Comparison of ENCODE assay signal across 8 cellular contexts in genomic region chr9:5832543-5833529, GRCh38. TPM values are rescaled to one million over a fixed set of nuclear protein-coding genes. Genes with fewer than 3 reads are reported as not detected.
DNase-seq lines count a peak whose midpoint lies in the region; ATAC-seq and TF ChIP-seq lines count a peak whose summit lies in the region.

ERMP1 (minus strand) TSS chr9:5833117; CDS start chr9:5833027, 90 bp downstream.

- peak within 1 kb of the TSS; percentile 88 for H3K4me3 ChIP-seq in kidney epithelial cell (ENCODE audit: low read depth, low read length)

- TF ChIP-seq CTCF in kidney epithelial cell (IDR thresholded peaks at IDR 0.05; ENCODE audit: insufficient read depth, low read length, poor library complexity, severe bottlenecking), result peak; percentile 61

- H3K36me3 ChIP-seq in kidney epithelial cell (ENCODE audit: control insufficient read depth, insufficient read depth, low read length), result no peaks in the 10 kb centered on the region

- no peaks in the 10 kb centered on the region for H3K27me3 ChIP-seq in kidney epithelial cell (ENCODE audit: control insufficient read depth, insufficient read depth, low read length)

- DNase-seq in AML-193 (lab: John Stamatoyannopoulos, UW), result peak; percentile 67 to 82
- peak; percentile 89 for DNase-seq in NCI-H345 (lab: John Stamatoyannopoulos, UW)
- peak; percentile 83 for DNase-seq in cerebellar cortex (ENCODE audit: low spot score)
- DNase-seq in kidney epithelial cell (ENCODE audit: low read depth), result no peak
- peak; percentile 84 to 88 for DNase-seq in stimulated activated CD4-positive, alpha-beta T cell treated with anti-CD3 and anti-CD28 coated beads, Interleukin-15, amount 100 ng/mL, for 48 hours (ENCODE audit: low read depth in 2 of 2)

- ATAC-seq in GM19035 (IDR thresholded peaks at IDR 0.05; ENCODE audit: unreplicated experiment) (peak; percentile 87), HG03342 (IDR thresholded peaks at IDR 0.05; ENCODE audit: unreplicated experiment) (peak; percentile 78)
- ATAC-seq in activated CD4-positive, CD25-positive, alpha-beta regulatory T cell treated with anti-CD3 and anti-CD28 coated beads, Interleukin-2, amount 50 U/mL, for 24 hours, result peak; percentile 86 to 89

RNA-seq across cellular contexts. Expression of gene ERMP1, which starts in this region (rescaled TPM):
- total RNA-seq in kidney epithelial cell, result 9.4 and 10.2 TPM in 2 replicates
